17 cellular contexts compared by ENCODE assay signal in the genomic region with DNA sequence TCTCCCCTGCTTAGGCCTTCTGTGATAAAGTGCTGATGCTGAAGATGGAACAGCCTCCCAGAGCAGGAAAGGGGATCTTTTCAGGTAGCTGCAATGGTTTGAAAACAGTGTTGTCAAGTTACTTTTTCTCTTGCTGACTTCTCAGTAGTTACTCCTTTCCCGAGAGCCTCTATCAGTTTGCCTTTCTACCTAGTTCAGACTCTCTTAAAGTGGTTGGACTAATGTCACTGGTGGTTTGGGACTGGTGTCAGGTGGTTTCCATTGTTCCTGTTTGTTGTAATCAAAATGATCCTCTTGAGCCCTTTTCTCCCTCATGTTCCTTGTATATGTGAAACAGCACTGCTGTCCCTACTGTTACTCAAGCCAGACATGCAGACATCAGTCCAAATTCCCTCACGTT.
"Had no signal": no experiment of that assay in that cellular context is flagged by ENCODE, and none has a peak within 500 bp of the region (broad histone marks: within the 10 kb centered on the region; RNA-seq: fewer than 3 reads in every experiment).

No MANE protein-coding gene starts in this region.

- H3K4me3 ChIP-seq: breast epithelium, dorsolateral prefrontal cortex, esophagus squamous epithelium, hepatocyte, sigmoid colon, uterus had no signal

- H3K36me3 ChIP-seq: breast epithelium, esophagus squamous epithelium, sigmoid colon, uterus had no signal

- ATAC-seq: activated naive CD8-positive, alpha-beta T cell treated with anti-CD3 and anti-CD28 coated beads, Interleukin-2, amount 50 U/mL, for 24 hours; natural killer cell had no signal

- H3K9me3 Mint-ChIP-seq: activated naive CD4-positive, alpha-beta T cell treated with anti-CD3 and anti-CD28 coated beads for 36 hours; activated naive CD8-positive, alpha-beta T cell treated with anti-CD3 and anti-CD28 coated beads, Interleukin-2, amount 50 U/mL, for 24 hours; activated T-helper 2 cell treated with anti-CD3 and anti-CD28 coated beads, Interferon-gamma antibody, Interleukin-2, Interleukin-4, amounts not matched to agents 10 μg/mL and 5 μg/mL and 100 μg/mL, durations not matched to agents 14 hours and 24 hours and 36 hours; natural killer cell had no signal

- H3K27me3 Mint-ChIP-seq: activated naive CD8-positive, alpha-beta T cell treated with anti-CD3 and anti-CD28 coated beads, Interleukin-2, amount 50 U/mL, for 24 hours had no signal

- H3K27ac ChIP-seq: breast epithelium, dorsolateral prefrontal cortex, esophagus squamous epithelium, sigmoid colon, uterus had no signal

- H3K4me2 ChIP-seq: hepatocyte had no signal

- H3K27me3 ChIP-seq: breast epithelium, dorsolateral prefrontal cortex, esophagus squamous epithelium, hepatocyte, sigmoid colon, uterus had no signal

- H3K36me3 Mint-ChIP-seq: natural killer cell had no signal

- H3K27ac Mint-ChIP-seq: activated naive CD4-positive, alpha-beta T cell treated with anti-CD3 and anti-CD28 coated beads for 36 hours; activated naive CD8-positive, alpha-beta T cell treated with anti-CD3 and anti-CD28 coated beads, Interleukin-2, amount 50 U/mL, for 24 hours; activated T-helper 2 cell treated with anti-CD3 and anti-CD28 coated beads, Interferon-gamma antibody, Interleukin-2, Interleukin-4, amounts not matched to agents 10 μg/mL and 5 μg/mL and 100 μg/mL, durations not matched to agents 14 hours and 24 hours and 36 hours had no signal

- H2AFZ ChIP-seq: hepatocyte had no signal

- H3K4me1 ChIP-seq: uterus had no signal

- FAIRE-seq: endometrium, keratinocyte had no signal

- DNase-seq: activated CD4-positive, alpha-beta T cell treated with anti-CD3 and anti-CD28 coated beads, Interleukin-2, amount 50 U/mL, for 48 hours; activated naive CD4-positive, alpha-beta T cell treated with anti-CD3 and anti-CD28 coated beads for 36 hours; activated naive CD8-positive, alpha-beta T cell treated with anti-CD3 and anti-CD28 coated beads, Interleukin-2, amount 50 U/mL, for 24 hours; aorta; dorsolateral prefrontal cortex; esophagus squamous epithelium; mammary epithelial cell; natural killer cell; sigmoid colon; stimulated activated CD4-positive, alpha-beta T cell treated with anti-CD3 and anti-CD28 coated beads, Interleukin-1b, Interleukin-23, amount 100 ng/mL, for 48 hours; T-helper 9 cell; uterus had no signal

- H3K9me3 ChIP-seq: breast epithelium, esophagus squamous epithelium, sigmoid colon, uterus had no signal

- H3K4me3 Mint-ChIP-seq: activated naive CD4-positive, alpha-beta T cell treated with anti-CD3 and anti-CD28 coated beads for 36 hours; activated naive CD8-positive, alpha-beta T cell treated with anti-CD3 and anti-CD28 coated beads, Interleukin-2, amount 50 U/mL, for 24 hours; natural killer cell had no signal
